Comparison of ENCODE assay signal across 23 cellular contexts in the genomic region with DNA sequence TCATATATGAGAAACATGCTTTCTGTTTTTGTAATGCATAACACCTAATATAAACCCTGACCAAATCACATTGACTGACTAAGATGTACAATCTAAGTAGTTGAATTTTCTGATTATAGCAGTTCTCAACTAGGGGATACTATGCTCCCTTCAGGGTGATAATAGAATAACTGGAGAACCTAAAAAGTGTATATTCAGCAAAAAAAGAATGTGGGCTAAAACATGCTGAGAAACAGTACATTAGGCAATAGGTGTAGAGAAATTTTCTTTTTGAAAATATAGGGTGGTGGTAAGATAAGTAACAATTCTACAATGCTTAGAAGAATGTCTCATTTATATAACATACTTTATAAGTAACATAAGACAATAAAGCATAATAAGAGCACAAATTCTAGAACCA.
DNase-seq lines count a peak whose midpoint lies in the region; ATAC-seq, FAIRE-seq and TF ChIP-seq lines count a peak whose summit lies in the region.
"Had no signal": no experiment of that assay in that cellular context is flagged by ENCODE, and none has a peak within 500 bp of the region (broad histone marks: within the 10 kb centered on the region; RNA-seq: fewer than 3 reads in every experiment).

No MANE protein-coding gene starts in this region.

- no peaks in the 10 kb centered on the region for H4K20me1 ChIP-seq in HepG2 (ENCODE audit: insufficient read depth, low read length)
- H4K20me1 ChIP-seq in K562 (replicated peaks; ENCODE audit: control insufficient read depth, insufficient read depth, low read length) = no peaks in the 10 kb centered on the region
- H4K20me1 ChIP-seq: BLaER1 had no signal

- no peak for TF ChIP-seq EP300 in HepG2 (IDR thresholded peaks at IDR 0.05; ENCODE audit: low read depth in 2 of 2, low read length in 2 of 2)
- TF ChIP-seq EP300 in HepG2 (CRISPR knock-in tag; IDR thresholded peaks at IDR 0.05; ENCODE audit: borderline replicate concordance) = no peak
- no peak for TF ChIP-seq EP300 in K562 (IDR thresholded peaks at IDR 0.05; ENCODE audit: low read length)

- H3K27me3 Mint-ChIP-seq in natural killer cell (ENCODE audit: low read depth in 2 of 2) = no peaks in the 10 kb centered on the region
- H3K27me3 Mint-ChIP-seq: CD4-positive, alpha-beta memory T cell; CD4-positive, CD25-positive, alpha-beta regulatory T cell; CD8-positive, alpha-beta memory T cell had no signal

- H3K79me2 ChIP-seq in HepG2 (ENCODE audit: insufficient read depth, low read length) (no peaks in the 10 kb centered on the region), K562 (ENCODE audit: control insufficient read depth, insufficient read depth, low read length) (no peaks in the 10 kb centered on the region)

- no peak for TF ChIP-seq POLR2A in HepG2 (IDR thresholded peaks at IDR 0.05; ENCODE audit: insufficient read depth in 1 of 2, low read depth in 2 of 2, low read length in 2 of 2)
- no peak for TF ChIP-seq POLR2A in right lobe of liver (IDR thresholded peaks at IDR 0.05)
- no peak for TF ChIP-seq POLR2A in K562 (conservative IDR thresholded peaks at IDR 0.05)

- H3K4me2 ChIP-seq in HepG2 (ENCODE audit: low read depth, low read length) (no peak overlapping the region), K562 (ENCODE audit: insufficient read depth, low read length) (no peak overlapping the region)
- H3K4me2 ChIP-seq: BLaER1 had no signal

- H3K9me3 ChIP-seq in HepG2 (ENCODE audit: low read length) (no peaks in the 10 kb centered on the region), right lobe of liver (no peaks in the 10 kb centered on the region), K562 (replicated peaks; ENCODE audit: control insufficient read depth, insufficient read depth, low read depth, low read length) (no peaks in the 10 kb centered on the region)
- H3K9me3 ChIP-seq: BE2C, BLaER1 had no signal

- TF ChIP-seq RAD21 in HepG2 (CRISPR knock-in tag; IDR thresholded peaks at IDR 0.05) (no peak), K562 (CRISPR knock-in tag; conservative IDR thresholded peaks at IDR 0.05 in 1 of 2, IDR thresholded peaks at IDR 0.05 in 1 of 2) (no peak)

- H3K36me3 Mint-ChIP-seq in natural killer cell = no peaks in the 10 kb centered on the region
- H3K36me3 Mint-ChIP-seq: CD14-positive monocyte; CD4-positive, alpha-beta memory T cell; CD4-positive, CD25-positive, alpha-beta regulatory T cell; CD8-positive, alpha-beta memory T cell had no signal

- FAIRE-seq in HepG2 (lab: Jason Lieb, UNC) (no peak), K562 (lab: Jason Lieb, UNC) (no peak)
- FAIRE-seq: GM12878, GM12892, GM18507 had no signal

- H3K9me3 Mint-ChIP-seq in natural killer cell = peaks cover 2 to 14% of the 10 kb centered on the region in 2 donors

- H3K27ac Mint-ChIP-seq in natural killer cell = no peak overlapping the region
- H3K27ac Mint-ChIP-seq: CD14-positive monocyte; CD4-positive, alpha-beta memory T cell; CD4-positive, CD25-positive, alpha-beta regulatory T cell; CD8-positive, alpha-beta memory T cell had no signal

- ATAC-seq in HepG2 = no peak
- no peak for ATAC-seq in right lobe of liver
- ATAC-seq in K562 = no peak
- ATAC-seq in natural killer cell = no peak
- ATAC-seq: GM12878 had no signal

- TF ChIP-seq CTCF in HepG2 (CRISPR knock-in tag; IDR thresholded peaks at IDR 0.05) (no peak), right lobe of liver (IDR thresholded peaks at IDR 0.05) (no peak), K562 (IDR thresholded peaks at IDR 0.05 in 2 of 3, conservative IDR thresholded peaks at IDR 0.05 in 1 of 3; ENCODE audit: insufficient read depth in 2 of 3, low read depth in 1 of 3, low read length in 3 of 3) (no peak), natural killer cell (IDR thresholded peaks at IDR 0.05) (no peak)

- no peak overlapping the region for H3K4me3 Mint-ChIP-seq in natural killer cell
- H3K4me3 Mint-ChIP-seq: CD14-positive monocyte; CD4-positive, alpha-beta memory T cell; CD4-positive, CD25-positive, alpha-beta regulatory T cell; CD8-positive, alpha-beta memory T cell had no signal

- DNase-seq in HepG2 (ENCODE audit: low spot score) (no peak), right lobe of liver (no peak), K562 (ENCODE audit: extremely low read depth in 1 of 4, low spot score in 3 of 4) (no peak), natural killer cell (no peak), head of caudate nucleus (no peak)
- DNase-seq: ACHN; BE2C; C1 segment of cervical spinal cord; CD4-positive, alpha-beta memory T cell; CD4-positive, CD25-positive, alpha-beta regulatory T cell; CD8-positive, alpha-beta memory T cell; DMS 273 treated with DMSO at 0.1 percent for 48 hours; DMS53; DMS79; DND-41; EL; GDM1 had no signal

- no peaks in the 10 kb centered on the region for H3K4me1 Mint-ChIP-seq in natural killer cell
- H3K4me1 Mint-ChIP-seq: CD14-positive monocyte; CD4-positive, alpha-beta memory T cell; CD4-positive, CD25-positive, alpha-beta regulatory T cell; CD8-positive, alpha-beta memory T cell had no signal

- no peaks in the 10 kb centered on the region for H3K9me1 ChIP-seq in K562 (ENCODE audit: control insufficient read depth, insufficient read depth, low read length)

- no peaks in the 10 kb centered on the region for H3K4me1 ChIP-seq in HepG2 (ENCODE audit: insufficient read depth, low read length)
- H3K4me1 ChIP-seq in right lobe of liver = no peaks in the 10 kb centered on the region
- H3K4me1 ChIP-seq in K562 (replicated peaks in 1 of 2; ENCODE audit: control insufficient read depth in 2 of 2, insufficient read depth in 2 of 2, low read length in 2 of 2) = no peaks in the 10 kb centered on the region
- H3K4me1 ChIP-seq: BE2C, BLaER1 had no signal

- H3K9ac ChIP-seq in HepG2 (ENCODE audit: insufficient read depth, low read depth, low read length) (no peak overlapping the region), K562 (ENCODE audit: insufficient read depth in 1 of 2, low read depth in 2 of 2, low read length in 2 of 2) (no peak overlapping the region)
- H3K9ac ChIP-seq: BLaER1 had no signal

- in situ Hi-C loops in HepG2 (cut with HindIII; ENCODE audit: extremely low pct_ligation_motif_present, low pct_unique_long_range_greater_than_20kb) = no loop called here
- in situ Hi-C loops in K562 (cut with MboI) = no loop called here

- H3K4me3 ChIP-seq in HepG2 (replicated peaks in 1 of 3; ENCODE audit: insufficient read depth in 1 of 3, low read depth in 2 of 3, low read length in 3 of 3) (no peak overlapping the region), right lobe of liver (no peak overlapping the region), K562 (no peak overlapping the region)
- H3K4me3 ChIP-seq: BLaER1, GM12878 had no signal

- POLR2A ChIA-PET in HepG2 (lab: Yijun Ruan, JAX) = no interaction called here
- POLR2A ChIA-PET in K562 (lab: Yijun Ruan, JAX) = no interaction called here

- H3K36me3 ChIP-seq in HepG2 (replicated peaks in 1 of 2; ENCODE audit: control insufficient read depth in 1 of 2, insufficient read depth in 2 of 2, low read length in 2 of 2) (no peaks in the 10 kb centered on the region), right lobe of liver (no peaks in the 10 kb centered on the region), K562 (ENCODE audit: control insufficient read depth, insufficient read depth, low read length) (no peaks in the 10 kb centered on the region)
- H3K36me3 ChIP-seq: BE2C, BLaER1 had no signal

- H2AFZ ChIP-seq in HepG2 (ENCODE audit: low read length) (no peak overlapping the region), K562 (ENCODE audit: low read depth, low read length) (no peak overlapping the region)

- H3K27ac ChIP-seq in HepG2 (ENCODE audit: extremely low read length, insufficient read depth, low read length) = no peak overlapping the region
- H3K27ac ChIP-seq in right lobe of liver = no peak overlapping the region
- H3K27ac ChIP-seq in K562 (ENCODE audit: extremely low read depth, low read depth, low read length) = no peak overlapping the region
- H3K27ac ChIP-seq: 22Rv1, BLaER1 had no signal

- intact Hi-C loops in HepG2 (cut with micrococcal nuclease; ENCODE audit: unreplicated experiment) (no loop called here), right lobe of liver (cut with DNase I) (no loop called here), K562 (cut with micrococcal nuclease) (no loop called here), natural killer cell (cut with micrococcal nuclease) (no loop called here), head of caudate nucleus (cut with DNase I) (no loop called here)

- BruUV-seq in HepG2 (replicated peaks; lab: Mats Ljungman, UMichigan) (no TSS peak), K562 (replicated peaks; lab: Mats Ljungman, UMichigan) (no TSS peak)

- CTCF ChIA-PET in HepG2 (lab: Yijun Ruan, JAX; ENCODE audit: low intra/inter-chr PET ratio, low total read pairs) (no interaction called here), K562 (lab: Yijun Ruan, JAX; ENCODE audit: low intra/inter-chr PET ratio) (no interaction called here)

- H3K27me3 ChIP-seq in HepG2 (ENCODE audit: control insufficient read depth in 1 of 2, insufficient read depth in 2 of 2, low read length in 2 of 2) (no peaks in the 10 kb centered on the region), right lobe of liver (peaks cover 0 to 7% of the 10 kb centered on the region in 2 donors), K562 (ENCODE audit: control insufficient read depth in 2 of 2, insufficient read depth in 2 of 2, low read length in 2 of 2) (no peaks in the 10 kb centered on the region)
- H3K27me3 ChIP-seq: BE2C, BLaER1 had no signal

TF ChIP-seq in HepG2, 621 proteins besides CTCF, POLR2A, EP300 and RAD21 (continues in another document):
- peak; percentile 78 to 87 for TF ChIP-seq MAFK (conservative IDR thresholded peaks at IDR 0.05 in 1 of 2, IDR thresholded peaks at IDR 0.05 in 1 of 2; ENCODE audit: low read length in 2 of 2)
- TF ChIP-seq, protein P1, sequence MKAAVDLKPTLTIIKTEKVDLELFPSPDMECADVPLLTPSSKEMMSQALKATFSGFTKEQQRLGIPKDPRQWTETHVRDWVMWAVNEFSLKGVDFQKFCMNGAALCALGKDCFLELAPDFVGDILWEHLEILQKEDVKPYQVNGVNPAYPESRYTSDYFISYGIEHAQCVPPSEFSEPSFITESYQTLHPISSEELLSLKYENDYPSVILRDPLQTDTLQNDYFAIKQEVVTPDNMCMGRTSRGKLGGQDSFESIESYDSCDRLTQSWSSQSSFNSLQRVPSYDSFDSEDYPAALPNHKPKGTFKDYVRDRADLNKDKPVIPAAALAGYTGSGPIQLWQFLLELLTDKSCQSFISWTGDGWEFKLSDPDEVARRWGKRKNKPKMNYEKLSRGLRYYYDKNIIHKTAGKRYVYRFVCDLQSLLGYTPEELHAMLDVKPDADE (CRISPR knock-in tag; IDR thresholded peaks at IDR 0.05) = no peak

TF ChIP-seq in K562, 482 proteins besides CTCF, POLR2A, EP300 and RAD21 (continues in another document):
- TF ChIP-seq, protein P2, sequence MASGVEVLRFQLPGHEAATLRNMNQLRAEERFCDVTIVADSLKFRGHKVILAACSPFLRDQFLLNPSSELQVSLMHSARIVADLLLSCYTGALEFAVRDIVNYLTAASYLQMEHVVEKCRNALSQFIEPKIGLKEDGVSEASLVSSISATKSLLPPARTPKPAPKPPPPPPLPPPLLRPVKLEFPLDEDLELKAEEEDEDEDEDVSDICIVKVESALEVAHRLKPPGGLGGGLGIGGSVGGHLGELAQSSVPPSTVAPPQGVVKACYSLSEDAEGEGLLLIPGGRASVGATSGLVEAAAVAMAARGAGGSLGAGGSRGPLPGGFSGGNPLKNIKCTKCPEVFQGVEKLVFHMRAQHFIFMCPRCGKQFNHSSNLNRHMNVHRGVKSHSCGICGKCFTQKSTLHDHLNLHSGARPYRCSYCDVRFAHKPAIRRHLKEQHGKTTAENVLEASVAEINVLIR (CRISPR knock-in tag; IDR thresholded peaks at IDR 0.05) = no peak
- TF ChIP-seq MAFG (tag; conservative IDR thresholded peaks at IDR 0.05) = peak; percentile 46
